ENCODE assay signal across 28 cellular contexts in genomic region chr3:72535789-72536188, GRCh38.
DNase-seq lines count a peak whose midpoint lies in the region; ATAC-seq and TF ChIP-seq lines count a peak whose summit lies in the region.
"Had no signal": no experiment of that assay in that cellular context is flagged by ENCODE, and none has a peak within 500 bp of the region (broad histone marks: within the 10 kb centered on the region; RNA-seq: fewer than 3 reads in every experiment).

No MANE protein-coding gene starts in this region.

- CTCF ChIA-PET in WTC11 (lab: Charles Lee), result interaction anchor here (0.8 kb wide), 1 partner anchor 24 kb away, joined by 3 read pairs; no protein-coding TSS in a partner anchor

- in situ Hi-C loops in KBM-7 (cut with MboI; ENCODE audit: low pct_unique_long_range_greater_than_20kb, low sequenced_read_pairs), result no loop called here

- no peaks in the 10 kb centered on the region for H3K36me3 ChIP-seq in left ventricle myocardium inferior
- H3K36me3 ChIP-seq: esophagus muscularis mucosa, lower lobe of right lung, suprapubic skin had no signal

- H3K27ac Mint-ChIP-seq in WTC11 (no peak overlapping the region), memory B cell (no peak overlapping the region)
- peak overlapping the region; percentile 15 for H3K27ac Mint-ChIP-seq in stimulated activated memory B cell treated with anti-CD40 and anti-IgM and Interleukin-4, amounts not matched to agents 10 μg/mL and 1 μg/mL and 100 μg/mL, for 72 hours
- H3K27ac Mint-ChIP-seq: activated B cell treated with CpG ODN at 0.5 μM for 24 hours; activated CD4-positive, alpha-beta memory T cell treated with anti-CD3 and anti-CD28 coated beads, Interleukin-2, amount 10 ng/mL, durations not matched to agents 7 days and 5 days; endodermal cell had no signal

- H3K4me1 Mint-ChIP-seq in WTC11 (peaks cover 25% of the 10 kb centered on the region), memory B cell (peaks cover 22% of the 10 kb centered on the region)
- H3K4me1 Mint-ChIP-seq in stimulated activated memory B cell treated with anti-CD40 and anti-IgM and Interleukin-4, amounts not matched to agents 10 μg/mL and 1 μg/mL and 100 μg/mL, for 72 hours, result peaks cover 42% of the 10 kb centered on the region

- H3K4me1 ChIP-seq in left ventricle myocardium inferior, result no peaks in the 10 kb centered on the region
- H3K4me1 ChIP-seq: lower lobe of right lung had no signal

- DNase-seq in Right ventricle myocardium inferior (ENCODE audit: missing footprints) (no peak), left ventricle myocardium inferior (no peak), WTC11 (ENCODE audit: low spot score) (no peak), memory B cell (ENCODE audit: low spot score in 2 of 2) (no peak), globus pallidus (ENCODE audit: low spot score) (no peak), KBM-7 (no peak), NCI-H446 (lab: John Stamatoyannopoulos, UW) (no peak)
- DNase-seq: ACHN; activated B cell treated with CpG ODN at 0.5 μM for 24 hours; activated CD4-positive, alpha-beta memory T cell treated with anti-CD3 and anti-CD28 coated beads, Interleukin-2, amount 10 ng/mL, durations not matched to agents 7 days and 5 days; activated gamma-delta T cell treated with Interleukin-2 at 50 U/mL for 16 hours; activated T-cell treated with anti-CD3 and anti-CD28 coated beads for 4 hours; COR-L47; cortex of kidney; DND-41; endodermal cell; foreskin melanocyte; HCEC 1CT; lower lobe of right lung; NCI-H1105; NCI-H2081; NCI-H226; NCI-H748 treated with DMSO at 0.1 percent for 48 hours; SHP77; small intestine had no signal

- H3K4me3 ChIP-seq in left ventricle myocardium inferior, result no peak overlapping the region
- H3K4me3 ChIP-seq: esophagus muscularis mucosa, lower lobe of right lung, suprapubic skin had no signal

- TF ChIP-seq CTCF in left ventricle myocardium inferior (IDR thresholded peaks at IDR 0.05; ENCODE audit: borderline replicate concordance) (no peak), WTC11 (IDR thresholded peaks at IDR 0.05) (no peak)

- peak; percentile 42 for ATAC-seq in Right ventricle myocardium inferior
- ATAC-seq in WTC11, result peak; percentile 28
- peak; percentile 53 for ATAC-seq in memory B cell (ENCODE audit: low read depth)
- no peak for ATAC-seq in stimulated activated memory B cell treated with anti-CD40 and anti-IgM and Interleukin-4, amounts not matched to agents 10 μg/mL and 1 μg/mL and 100 μg/mL, for 72 hours
- ATAC-seq: lower lobe of right lung had no signal

- H3K9me3 ChIP-seq in left ventricle myocardium inferior (replicated peaks), result peaks cover 2% of the 10 kb centered on the region
- H3K9me3 ChIP-seq: esophagus muscularis mucosa, lower lobe of right lung, suprapubic skin had no signal

- POLR2A ChIA-PET in WTC11 (lab: Charles Lee), result no interaction called here

- no peak overlapping the region for H3K27ac ChIP-seq in left ventricle myocardium inferior (replicated peaks)
- H3K27ac ChIP-seq: esophagus muscularis mucosa, lower lobe of right lung, suprapubic skin had no signal

- H3K4me3 Mint-ChIP-seq in WTC11 (no peak overlapping the region), memory B cell (no peak overlapping the region)
- H3K4me3 Mint-ChIP-seq in stimulated activated memory B cell treated with anti-CD40 and anti-IgM and Interleukin-4, amounts not matched to agents 10 μg/mL and 1 μg/mL and 100 μg/mL, for 72 hours, result no peak overlapping the region
- H3K4me3 Mint-ChIP-seq: activated B cell treated with CpG ODN at 0.5 μM for 24 hours; activated CD4-positive, alpha-beta memory T cell treated with anti-CD3 and anti-CD28 coated beads, Interleukin-2, amount 10 ng/mL, durations not matched to agents 7 days and 5 days; endodermal cell had no signal

- H3K36me3 Mint-ChIP-seq in WTC11 (no peaks in the 10 kb centered on the region), memory B cell (peaks cover 3% of the 10 kb centered on the region)
- peaks cover 7% of the 10 kb centered on the region for H3K36me3 Mint-ChIP-seq in stimulated activated memory B cell treated with anti-CD40 and anti-IgM and Interleukin-4, amounts not matched to agents 10 μg/mL and 1 μg/mL and 100 μg/mL, for 72 hours

- intact Hi-C loops in Right ventricle myocardium inferior (cut with DNase I) (no loop called here), left ventricle myocardium inferior (cut with micrococcal nuclease) (no loop called here)

- no peaks in the 10 kb centered on the region for H3K27me3 ChIP-seq in left ventricle myocardium inferior (ENCODE audit: low read depth)
- H3K27me3 ChIP-seq: esophagus muscularis mucosa, suprapubic skin had no signal

- H3K9me3 Mint-ChIP-seq in WTC11 (peaks cover 14% of the 10 kb centered on the region), memory B cell (peaks cover 5% of the 10 kb centered on the region)
- H3K9me3 Mint-ChIP-seq in stimulated activated memory B cell treated with anti-CD40 and anti-IgM and Interleukin-4, amounts not matched to agents 10 μg/mL and 1 μg/mL and 100 μg/mL, for 72 hours, result peaks cover 6% of the 10 kb centered on the region
- H3K9me3 Mint-ChIP-seq: activated B cell treated with CpG ODN at 0.5 μM for 24 hours had no signal

- H3K27me3 Mint-ChIP-seq in WTC11 (ENCODE audit: low read depth) (peaks cover 15% of the 10 kb centered on the region), memory B cell (peaks cover 10% of the 10 kb centered on the region)
- peaks cover 13% of the 10 kb centered on the region for H3K27me3 Mint-ChIP-seq in stimulated activated memory B cell treated with anti-CD40 and anti-IgM and Interleukin-4, amounts not matched to agents 10 μg/mL and 1 μg/mL and 100 μg/mL, for 72 hours

TF ChIP-seq in WTC11, 78 proteins besides CTCF, POLR2A, EP300 and RAD21:
- TF ChIP-seq IRF2 (CRISPR knock-in tag; IDR thresholded peaks at IDR 0.05; ENCODE audit: borderline replicate concordance, low read depth) (no peak), ATF3 (CRISPR knock-in tag; conservative IDR thresholded peaks at IDR 0.05) (no peak), ZNF232 (CRISPR knock-in tag; IDR thresholded peaks at IDR 0.05) (no peak)
